Comparison of ENCODE assay signal across 26 cellular contexts in the genomic region with DNA sequence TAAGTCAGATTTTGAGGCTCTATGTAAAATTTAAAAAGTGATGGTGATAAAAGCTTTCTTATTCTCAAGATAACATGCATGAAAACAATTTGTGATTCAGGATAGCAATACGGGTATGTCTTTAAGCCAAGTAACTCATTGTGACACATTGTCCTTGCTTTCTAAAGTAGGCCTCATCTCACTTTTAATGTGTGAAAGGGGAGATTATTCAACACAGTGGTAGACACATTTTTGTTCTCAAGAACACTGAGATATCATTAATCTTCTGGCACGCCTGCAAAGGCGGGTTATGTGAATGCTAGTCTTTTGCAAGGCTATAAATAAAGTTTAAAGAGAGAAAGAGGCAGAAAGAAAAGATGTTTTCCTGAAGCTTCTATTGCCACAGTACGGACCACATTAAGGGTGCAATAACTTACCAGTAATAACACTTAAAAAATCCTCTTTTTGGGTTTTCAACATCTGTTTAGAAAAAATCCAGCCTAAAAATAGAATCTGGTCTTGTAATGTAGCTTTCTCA.
"Had no signal": no experiment of that assay in that cellular context is flagged by ENCODE, and none has a peak within 500 bp of the region (broad histone marks: within the 10 kb centered on the region; RNA-seq: fewer than 3 reads in every experiment).

No MANE protein-coding gene starts in this region.

- H3K27me3 ChIP-seq: brain microvascular endothelial cell, esophagus muscularis mucosa, gastrocnemius medialis, right lobe of liver, vagina had no signal

- H3K4me3 ChIP-seq: esophagus muscularis mucosa, gastrocnemius medialis, mucosa of descending colon, right lobe of liver, thoracic aorta, vagina had no signal

- H3K36me3 Mint-ChIP-seq: activated naive CD4-positive, alpha-beta T cell treated with anti-CD3 and anti-CD28 coated beads, Interleukin-2, amount 50 U/mL, for 72 hours; memory B cell; naive thymus-derived CD8-positive, alpha-beta T cell; stimulated activated memory B cell treated with anti-CD40 and anti-IgM and Interleukin-4, amounts not matched to agents 10 μg/mL and 1 μg/mL and 100 μg/mL, for 72 hours; type B pancreatic cell had no signal

- H3K4me1 ChIP-seq: esophagus muscularis mucosa, right lobe of liver, vagina had no signal

- H3K9me3 ChIP-seq: esophagus muscularis mucosa, gastrocnemius medialis, mucosa of descending colon, right lobe of liver, thoracic aorta, vagina had no signal

- H3K27ac Mint-ChIP-seq: activated CD8-positive, alpha-beta T cell treated with anti-CD3 and anti-CD28 coated beads, Interleukin-2, amount 10 ng/mL, durations not matched to agents 7 days and 5 days; activated naive CD4-positive, alpha-beta T cell treated with anti-CD3 and anti-CD28 coated beads, Interleukin-2, amount 50 U/mL, for 72 hours; activated T-helper 1 cell treated with anti-CD3 and anti-CD28 coated beads, Interleukin-12 subunit alpha, Interleukin-12 subunit beta, Interleukin-2, Interleukin-4 antibody, amounts not matched to agents 30 ng/mL and 10 ng/mL and 1 ng/mL, durations not matched to agents 14 hours and 24 hours and 36 hours; effector memory CD8-positive, alpha-beta T cell; memory B cell; naive thymus-derived CD8-positive, alpha-beta T cell; stimulated activated memory B cell treated with anti-CD40 and anti-IgM and Interleukin-4, amounts not matched to agents 10 μg/mL and 1 μg/mL and 100 μg/mL, for 72 hours; type B pancreatic cell had no signal

- H3K27me3 Mint-ChIP-seq: effector memory CD8-positive, alpha-beta T cell; memory B cell; naive thymus-derived CD8-positive, alpha-beta T cell; stimulated activated memory B cell treated with anti-CD40 and anti-IgM and Interleukin-4, amounts not matched to agents 10 μg/mL and 1 μg/mL and 100 μg/mL, for 72 hours had no signal

- H3K27ac ChIP-seq: brain microvascular endothelial cell, esophagus muscularis mucosa, gastrocnemius medialis, right lobe of liver, thoracic aorta, vagina had no signal

- H3K36me3 ChIP-seq: brain microvascular endothelial cell, esophagus muscularis mucosa, gastrocnemius medialis, right lobe of liver, thoracic aorta, vagina had no signal

- FAIRE-seq: islet of Langerhans, small intestine had no signal

- ATAC-seq: activated CD8-positive, alpha-beta T cell treated with anti-CD3 and anti-CD28 coated beads, Interleukin-2, amount 10 ng/mL, durations not matched to agents 7 days and 5 days; effector memory CD8-positive, alpha-beta T cell; gastrocnemius medialis; mucosa of descending colon; naive thymus-derived CD8-positive, alpha-beta T cell; right lobe of liver; stimulated activated memory B cell treated with anti-CD40 and anti-IgM and Interleukin-4, amounts not matched to agents 10 μg/mL and 1 μg/mL and 100 μg/mL, for 72 hours had no signal

- DNase-seq: activated CD4-positive, alpha-beta T cell treated with anti-CD3 and anti-CD28 coated beads for 1 hour; activated CD4-positive, alpha-beta T cell treated with anti-CD3 and anti-CD28 coated beads, Interleukin-2, amount 50 U/mL, for 1 hour; activated CD8-positive, alpha-beta T cell treated with anti-CD3 and anti-CD28 coated beads, Interleukin-2, amount 10 ng/mL, durations not matched to agents 7 days and 5 days; activated gamma-delta T cell; aorta; brain microvascular endothelial cell; central memory CD4-positive, alpha-beta T cell; effector memory CD8-positive, alpha-beta T cell; gastrocnemius medialis; hippocampal formation; mucosa of descending colon; naive thymus-derived CD8-positive, alpha-beta T cell; nucleus accumbens; right lobe of liver; small intestine; stimulated activated CD4-positive, alpha-beta T cell treated with anti-CD3 and anti-CD28 coated beads, Interleukin-15, amount 100 ng/mL, for 24 hours; T-helper 9 cell had no signal

- H3K4me1 Mint-ChIP-seq: memory B cell had no signal

- H3K9me3 Mint-ChIP-seq: activated naive CD4-positive, alpha-beta T cell treated with anti-CD3 and anti-CD28 coated beads, Interleukin-2, amount 50 U/mL, for 72 hours; activated T-helper 1 cell treated with anti-CD3 and anti-CD28 coated beads, Interleukin-12 subunit alpha, Interleukin-12 subunit beta, Interleukin-2, Interleukin-4 antibody, amounts not matched to agents 30 ng/mL and 10 ng/mL and 1 ng/mL, durations not matched to agents 14 hours and 24 hours and 36 hours; effector memory CD8-positive, alpha-beta T cell; memory B cell; naive thymus-derived CD8-positive, alpha-beta T cell; stimulated activated memory B cell treated with anti-CD40 and anti-IgM and Interleukin-4, amounts not matched to agents 10 μg/mL and 1 μg/mL and 100 μg/mL, for 72 hours; type B pancreatic cell had no signal

- H3K4me3 Mint-ChIP-seq: activated CD8-positive, alpha-beta T cell treated with anti-CD3 and anti-CD28 coated beads, Interleukin-2, amount 10 ng/mL, durations not matched to agents 7 days and 5 days; activated T-helper 1 cell treated with anti-CD3 and anti-CD28 coated beads, Interleukin-12 subunit alpha, Interleukin-12 subunit beta, Interleukin-2, Interleukin-4 antibody, amounts not matched to agents 30 ng/mL and 10 ng/mL and 1 ng/mL, durations not matched to agents 14 hours and 24 hours and 36 hours; effector memory CD8-positive, alpha-beta T cell; memory B cell; naive thymus-derived CD8-positive, alpha-beta T cell; stimulated activated memory B cell treated with anti-CD40 and anti-IgM and Interleukin-4, amounts not matched to agents 10 μg/mL and 1 μg/mL and 100 μg/mL, for 72 hours; type B pancreatic cell had no signal
